Comparison of ENCODE assay signal across 19 cellular contexts in the genomic region with DNA sequence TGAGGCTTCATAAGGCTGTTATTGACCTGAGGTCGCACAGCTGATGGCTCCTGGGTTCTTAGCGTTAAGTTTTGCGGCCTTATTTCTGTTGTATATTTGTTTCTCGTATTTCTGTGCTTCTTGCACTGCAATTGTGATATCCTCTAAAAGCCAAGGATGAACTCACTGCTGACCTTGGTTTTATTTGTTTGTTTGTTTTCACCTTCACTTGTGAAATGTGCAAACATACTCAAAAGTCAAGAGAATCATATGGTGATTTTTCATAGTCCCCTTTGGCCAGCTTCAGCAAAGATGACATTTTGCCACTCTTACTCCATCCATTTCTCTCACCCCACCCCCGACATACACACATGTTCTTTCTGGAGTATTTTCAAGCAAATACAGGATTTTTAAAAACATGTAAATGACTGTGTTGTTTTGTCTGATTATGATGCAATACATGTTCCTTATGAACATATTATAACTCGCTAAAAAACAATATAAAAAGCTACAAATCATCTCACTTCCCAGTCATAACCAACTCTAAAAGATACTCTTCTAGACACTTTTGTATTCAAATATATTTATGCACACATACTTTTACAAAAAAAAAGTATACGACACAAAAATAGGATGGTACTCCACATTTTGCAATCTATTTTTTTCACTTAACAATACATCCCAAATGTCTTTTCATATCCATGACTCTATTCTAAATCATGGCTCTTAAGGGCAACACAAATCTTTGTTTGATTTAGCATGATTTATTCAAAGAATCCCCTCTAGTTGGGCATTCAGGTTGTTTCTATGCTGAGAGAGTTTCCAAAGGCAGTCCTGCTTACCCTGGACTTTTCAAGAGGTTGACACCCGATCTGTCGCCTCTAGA.
"Had no signal": no experiment of that assay in that cellular context is flagged by ENCODE, and none has a peak within 500 bp of the region (broad histone marks: within the 10 kb centered on the region; RNA-seq: fewer than 3 reads in every experiment).

No MANE protein-coding gene starts in this region.

- H3K9me3 Mint-ChIP-seq: activated naive CD4-positive, alpha-beta T cell treated with anti-CD3 and anti-CD28 coated beads for 36 hours; activated T-helper 17 cell treated with anti-CD3 and anti-CD28 coated beads, Interleukin-2, amount 50 U/mL, for 72 hours; naive thymus-derived CD8-positive, alpha-beta T cell had no signal

- H3K27ac Mint-ChIP-seq: activated naive CD4-positive, alpha-beta T cell treated with anti-CD3 and anti-CD28 coated beads for 36 hours; activated T-helper 17 cell treated with anti-CD3 and anti-CD28 coated beads, Interleukin-2, amount 50 U/mL, for 72 hours had no signal

- H3K27ac ChIP-seq: coronary artery, psoas muscle, sigmoid colon, stomach, thoracic aorta had no signal

- H2AFZ ChIP-seq: hepatocyte had no signal

- ATAC-seq: activated T-helper 17 cell treated with anti-CD3 and anti-CD28 coated beads, Interleukin-2, amount 50 U/mL, for 72 hours; naive thymus-derived CD8-positive, alpha-beta T cell; psoas muscle had no signal

- H3K4me3 ChIP-seq: coronary artery, hepatocyte, psoas muscle, sigmoid colon, stomach, thoracic aorta had no signal

- H3K4me3 Mint-ChIP-seq: activated naive CD4-positive, alpha-beta T cell treated with anti-CD3 and anti-CD28 coated beads for 36 hours; activated T-helper 17 cell treated with anti-CD3 and anti-CD28 coated beads, Interleukin-2, amount 50 U/mL, for 72 hours; naive thymus-derived CD8-positive, alpha-beta T cell had no signal

- DNase-seq: activated CD4-positive, alpha-beta T cell treated with anti-CD3 and anti-CD28 coated beads, Interleukin-2, amount 50 U/mL, for 1 hour; activated CD4-positive, CD25-positive, alpha-beta regulatory T cell; activated naive CD4-positive, alpha-beta T cell treated with anti-CD3 and anti-CD28 coated beads for 36 hours; activated T-cell treated with anti-CD3 and anti-CD28 coated beads for 4 hours; caudate nucleus; effector CD8-positive, alpha-beta T cell; naive thymus-derived CD8-positive, alpha-beta T cell; nucleus accumbens; psoas muscle; sigmoid colon; stimulated activated CD4-positive, alpha-beta T cell treated with anti-CD3 and anti-CD28 coated beads, Interleukin-15, amount 100 ng/mL, for 24 hours; stimulated activated CD4-positive, alpha-beta T cell treated with anti-CD3 and anti-CD28 coated beads, Interleukin-4, amount 100 ng/mL, for 4 hours; stomach; T-helper 2 cell had no signal

- H3K36me3 Mint-ChIP-seq: naive thymus-derived CD8-positive, alpha-beta T cell had no signal

- H3K27me3 ChIP-seq: hepatocyte, sigmoid colon, stomach had no signal

- H3K79me2 ChIP-seq: hepatocyte had no signal

- FAIRE-seq: TTC549 had no signal

- H3K4me2 ChIP-seq: hepatocyte had no signal

- H3K36me3 ChIP-seq: sigmoid colon, stomach, thoracic aorta had no signal

- H3K9me3 ChIP-seq: psoas muscle, sigmoid colon, stomach, thoracic aorta had no signal

- H3K4me1 ChIP-seq: psoas muscle had no signal
